ENCODE assay signal across 1 cellular context in the genomic region with DNA sequence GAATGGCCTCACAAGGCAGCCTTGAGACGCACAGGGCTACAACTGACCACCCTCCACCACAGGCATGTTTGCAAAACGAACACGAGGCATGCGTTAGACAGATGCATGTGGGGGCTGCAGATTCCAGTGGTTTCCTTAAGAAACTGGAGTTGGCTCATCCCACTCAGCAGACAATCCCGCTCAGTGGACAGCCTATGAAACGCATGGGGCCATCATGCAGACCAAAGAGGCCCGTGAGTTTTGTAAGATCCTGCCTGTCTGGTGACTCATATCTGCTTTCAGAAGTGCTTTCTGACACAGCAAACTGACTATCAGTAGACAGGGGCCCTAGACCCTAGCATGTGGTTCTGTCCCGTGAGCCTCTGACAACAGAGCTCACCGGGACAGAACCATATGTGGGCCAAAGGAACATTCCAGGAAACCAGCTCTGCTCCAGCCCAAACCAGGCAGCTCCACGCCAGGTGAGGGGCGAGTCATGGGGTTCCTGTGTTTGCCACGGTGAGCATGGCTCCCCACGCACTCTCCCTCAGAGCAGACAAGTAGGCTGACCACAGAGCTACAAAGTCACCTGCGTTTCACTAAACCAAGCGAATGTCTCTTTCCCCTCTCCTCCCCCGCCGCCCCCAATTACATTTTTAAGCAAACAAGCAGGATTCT.
A peak's percentile ranks its signal among the peaks of the same experiment; 100 is the strongest.
TF ChIP-seq lines count a peak whose summit lies in the region.

No MANE protein-coding gene starts in this region.

TF ChIP-seq in IMR-90, 13 proteins besides CTCF, POLR2A, EP300 and RAD21 (continued from another document):
- TF ChIP-seq MAFK (IDR thresholded peaks at IDR 0.05; ENCODE audit: low read depth, low read length) (peak; percentile 25; the same call in 1 of the 2 replicates), NFE2L2 (IDR thresholded peaks at IDR 0.05; ENCODE audit: low read depth, low read length) (peak; percentile 57; the same call in 1 of the 2 replicates), BHLHE40 (IDR thresholded peaks at IDR 0.05; ENCODE audit: low read depth, low read length) (peak; percentile 75; the same call in 1 of the 2 replicates), FOS (IDR thresholded peaks at IDR 0.05; ENCODE audit: low read depth, low read length) (peak; percentile 48; the same call in 1 of the 2 replicates)
- TF ChIP-seq, protein P1, sequence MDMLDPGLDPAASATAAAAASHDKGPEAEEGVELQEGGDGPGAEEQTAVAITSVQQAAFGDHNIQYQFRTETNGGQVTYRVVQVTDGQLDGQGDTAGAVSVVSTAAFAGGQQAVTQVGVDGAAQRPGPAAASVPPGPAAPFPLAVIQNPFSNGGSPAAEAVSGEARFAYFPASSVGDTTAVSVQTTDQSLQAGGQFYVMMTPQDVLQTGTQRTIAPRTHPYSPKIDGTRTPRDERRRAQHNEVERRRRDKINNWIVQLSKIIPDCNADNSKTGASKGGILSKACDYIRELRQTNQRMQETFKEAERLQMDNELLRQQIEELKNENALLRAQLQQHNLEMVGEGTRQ (IDR thresholded peaks at IDR 0.05; ENCODE audit: low read depth, low read length) = no peak
